Comparison of ENCODE assay signal across 26 cellular contexts in genomic region chr13:111967572-111968201, GRCh38.
DNase-seq lines count a peak whose midpoint lies in the region; ATAC-seq and TF ChIP-seq lines count a peak whose summit lies in the region.
"Had no signal": no experiment of that assay in that cellular context is flagged by ENCODE, and none has a peak within 500 bp of the region (broad histone marks: within the 10 kb centered on the region; RNA-seq: fewer than 3 reads in every experiment).

No MANE protein-coding gene starts in this region.

- no peak overlapping the region for H3K4ac ChIP-seq in neuronal stem cell (ENCODE audit: low read length)

- H3K27me3 Mint-ChIP-seq in CD14-positive monocyte (ENCODE audit: low read depth in 3 of 3) = peaks cover 2 to 9% (median 4%) of the 10 kb centered on the region in 3 donors

- no peak overlapping the region for H3K27ac Mint-ChIP-seq in CD14-positive monocyte
- H3K27ac Mint-ChIP-seq: activated CD4-positive, alpha-beta T cell treated with anti-CD3 and anti-CD28 coated beads for 36 hours; naive thymus-derived CD4-positive, alpha-beta T cell; T-helper 1 cell treated with Interleukin-12 subunit alpha and Interleukin-12 subunit beta and Interleukin-4 antibody, amounts not matched to agents 30 μg/mL and 1 μg/mL, for 36 hours had no signal

- no peak overlapping the region for H4K91ac ChIP-seq in neuronal stem cell (ENCODE audit: low read depth, low read length, poor library complexity)

- intact Hi-C loops in cardiac septum (cut with DNase I) (no loop called here), right cardiac atrium (cut with DNase I) (no loop called here), dorsolateral prefrontal cortex (cut with DNase I) (no loop called here), CD14-positive monocyte (cut with micrococcal nuclease) (no loop called here)

- H2BK12ac ChIP-seq in neuronal stem cell (ENCODE audit: low read length) = no peak overlapping the region

- H3K4me3 Mint-ChIP-seq in CD14-positive monocyte = no peak overlapping the region
- H3K4me3 Mint-ChIP-seq: activated CD4-positive, alpha-beta T cell treated with anti-CD3 and anti-CD28 coated beads for 36 hours; activated T-cell treated with anti-CD3 and anti-CD28 coated beads, Interleukin-2, amount 50 U/mL, for 4 hours; H9; naive thymus-derived CD4-positive, alpha-beta T cell; T-helper 1 cell treated with Interleukin-12 subunit alpha and Interleukin-12 subunit beta and Interleukin-4 antibody, amounts not matched to agents 30 μg/mL and 1 μg/mL, for 36 hours had no signal

- no peaks in the 10 kb centered on the region for H3K9me3 ChIP-seq in right cardiac atrium (ENCODE audit: control insufficient read depth, low read length)
- H3K9me3 ChIP-seq in neuronal stem cell (replicated peaks in 1 of 2; ENCODE audit: control insufficient read depth in 2 of 2, insufficient read depth in 1 of 2, low read depth in 1 of 2, low read length in 2 of 2) = peaks cover 0 to 2% of the 10 kb centered on the region in 2 donors
- no peaks in the 10 kb centered on the region for H3K9me3 ChIP-seq in Peyer's patch
- H3K9me3 ChIP-seq: BE2C, breast epithelium, stomach, upper lobe of left lung had no signal

- H2BK5ac ChIP-seq in neuronal stem cell (ENCODE audit: low read length) = peak overlapping the region; percentile 83

- H3K4me2 ChIP-seq in neuronal stem cell (ENCODE audit: insufficient read depth, low read length, poor library complexity, severe bottlenecking) = no peak overlapping the region
- H3K4me2 ChIP-seq: KMS-11 had no signal

- WGBS in right cardiac atrium = 64% methylated on average over 8 of the region's 8 CpGs
- no CpG with 5 or more reads among the region's 8 CpGs for WGBS in neuronal stem cell (ENCODE audit: extremely low coverage in 2 of 2, insufficient read length in 2 of 2, insufficient replicate concordance in 1 of 2), 2 donors

- TF ChIP-seq POLR2A in Peyer's patch (IDR thresholded peaks at IDR 0.05) = no peak

- no peak overlapping the region for H2BK120ac ChIP-seq in neuronal stem cell (ENCODE audit: low read depth, low read length)

- H2BK15ac ChIP-seq in neuronal stem cell (ENCODE audit: low read length) = no peak overlapping the region

- no peak overlapping the region for H2AK5ac ChIP-seq in neuronal stem cell (ENCODE audit: low read depth, low read length)

- H2AFZ ChIP-seq in neuronal stem cell (ENCODE audit: low read length) = no peak overlapping the region

- TF ChIP-seq CTCF in dorsolateral prefrontal cortex (IDR thresholded peaks at IDR 0.05 in 54 of 56, conservative IDR thresholded peaks at IDR 0.05 in 2 of 56; ENCODE audit: low read depth in 1 of 56, partially characterized antibody in 56 of 56) (peak in 7 of 56 donors; percentile 7 to 30 (median 14)), Peyer's patch (IDR thresholded peaks at IDR 0.05) (no peak), CD14-positive monocyte (IDR thresholded peaks at IDR 0.05) (no peak)

- H3K36me3 Mint-ChIP-seq in CD14-positive monocyte = no peaks in the 10 kb centered on the region
- H3K36me3 Mint-ChIP-seq: naive thymus-derived CD4-positive, alpha-beta T cell had no signal

- H3K18ac ChIP-seq in neuronal stem cell (ENCODE audit: low read length) = no peak overlapping the region

- H3K23ac ChIP-seq in neuronal stem cell (ENCODE audit: low read depth, low read length, poor library complexity) = no peak overlapping the region

- no peaks in the 10 kb centered on the region for H3K4me1 ChIP-seq in right cardiac atrium (ENCODE audit: control insufficient read depth, insufficient read depth, low read length)
- peaks cover 6 to 13% of the 10 kb centered on the region in 2 donors for H3K4me1 ChIP-seq in neuronal stem cell (ENCODE audit: control insufficient read depth in 2 of 2, insufficient read depth in 1 of 2, low read depth in 1 of 2, low read length in 2 of 2)
- no peaks in the 10 kb centered on the region for H3K4me1 ChIP-seq in Peyer's patch
- H3K4me1 ChIP-seq: BE2C, breast epithelium, stomach, upper lobe of left lung had no signal

- no peak overlapping the region for H3K4me3 ChIP-seq in right cardiac atrium (ENCODE audit: low read length)
- H3K4me3 ChIP-seq in dorsolateral prefrontal cortex = peak overlapping the region in 26 of 59 donors; percentile 1 to 43 (median 18)
- H3K4me3 ChIP-seq in neuronal stem cell (ENCODE audit: low read length in 2 of 2) = no peak overlapping the region
- H3K4me3 ChIP-seq in Peyer's patch = no peak overlapping the region
- H3K4me3 ChIP-seq: breast epithelium, SK-N-MC, stomach, upper lobe of left lung had no signal

- peaks cover 0 to 14% (median 4%) of the 10 kb centered on the region in 7 donors for H3K9me3 Mint-ChIP-seq in CD14-positive monocyte
- H3K9me3 Mint-ChIP-seq: activated T-cell treated with anti-CD3 and anti-CD28 coated beads, Interleukin-2, amount 50 U/mL, for 4 hours; H9; T-helper 1 cell treated with Interleukin-12 subunit alpha and Interleukin-12 subunit beta and Interleukin-4 antibody, amounts not matched to agents 30 μg/mL and 1 μg/mL, for 36 hours had no signal

- no peak overlapping the region for H4K8ac ChIP-seq in neuronal stem cell (ENCODE audit: low read depth, low read length)

- H3K27ac ChIP-seq in right cardiac atrium (ENCODE audit: low read length) (no peak overlapping the region), dorsolateral prefrontal cortex (peak overlapping the region in 55 of 59 donors; percentile 1 to 85 (median 68)), neuronal stem cell (replicated peaks; ENCODE audit: low read length) (no peak overlapping the region), Peyer's patch (no peak overlapping the region)
- H3K27ac ChIP-seq: breast epithelium, KMS-11, SK-N-MC, stomach, upper lobe of left lung had no signal

- DNase-seq in cardiac septum (ENCODE audit: low spot score) = peak; percentile 1
- DNase-seq in right cardiac atrium = no peak
- peak in 8 of 10 donors; percentile 13 to 83 (median 66) for DNase-seq in dorsolateral prefrontal cortex
- no peak for DNase-seq in neuronal stem cell (ENCODE audit: low spot score)
- DNase-seq in left lobe of liver (ENCODE audit: low spot score) = no peak
- no peak for DNase-seq in Peyer's patch
- no peak for DNase-seq in CD14-positive monocyte (ENCODE audit: low spot score)
- DNase-seq in DMS53 treated with DMSO at 0.1 percent for 48 hours (lab: John Stamatoyannopoulos, UW; ENCODE audit: unreplicated experiment) = no peak
- DNase-seq: activated CD4-positive, alpha-beta T cell treated with anti-CD3 and anti-CD28 coated beads for 36 hours; activated naive CD4-positive, alpha-beta T cell; activated T-cell treated with anti-CD3 and anti-CD28 coated beads, Interleukin-2, amount 50 U/mL, for 4 hours; BE2C; Calu3; dermis blood vessel endothelial cell; H9; mesendoderm; naive thymus-derived CD4-positive, alpha-beta T cell; NCI-H146; NCI-H2171; NCI-H510A treated with DMSO at 0.1 percent for 48 hours; stomach; upper lobe of left lung had no signal

- H3K4me1 Mint-ChIP-seq in CD14-positive monocyte = no peaks in the 10 kb centered on the region
- H3K4me1 Mint-ChIP-seq: activated CD4-positive, alpha-beta T cell treated with anti-CD3 and anti-CD28 coated beads for 36 hours; naive thymus-derived CD4-positive, alpha-beta T cell had no signal

- H3K36me3 ChIP-seq in neuronal stem cell (replicated peaks in 1 of 2; ENCODE audit: control insufficient read depth in 2 of 2, insufficient read depth in 2 of 2, low read length in 2 of 2) = no peaks in the 10 kb centered on the region
- H3K36me3 ChIP-seq in Peyer's patch = no peaks in the 10 kb centered on the region
- H3K36me3 ChIP-seq: BE2C, breast epithelium, stomach, upper lobe of left lung had no signal

- H3K27me3 ChIP-seq in right cardiac atrium (ENCODE audit: control insufficient read depth, insufficient read depth) = no peaks in the 10 kb centered on the region
- H3K27me3 ChIP-seq in dorsolateral prefrontal cortex = peaks cover 0 to 37% (median 8%) of the 10 kb centered on the region in 45 donors
- peaks cover 0 to 12% (median 0%) of the 10 kb centered on the region in 3 experiments for H3K27me3 ChIP-seq in neuronal stem cell (ENCODE audit: control insufficient read depth in 3 of 3, insufficient read depth in 3 of 3, low read depth in 1 of 3, low read length in 3 of 3)
- no peaks in the 10 kb centered on the region for H3K27me3 ChIP-seq in Peyer's patch
- H3K27me3 ChIP-seq: upper lobe of left lung had no signal

- H3K9ac ChIP-seq in neuronal stem cell (ENCODE audit: low read depth, low read length, poor library complexity) = no peak overlapping the region
- H3K9ac ChIP-seq: KMS-11 had no signal

- H3K14ac ChIP-seq in neuronal stem cell (ENCODE audit: low read length) = no peak overlapping the region

- no peaks in the 10 kb centered on the region for H3K79me1 ChIP-seq in neuronal stem cell (ENCODE audit: low read depth, low read length)

- ATAC-seq in right cardiac atrium (no peak), left lobe of liver (no peak)
- ATAC-seq: activated CD4-positive, alpha-beta T cell treated with anti-CD3 and anti-CD28 coated beads for 36 hours; activated T-cell treated with anti-CD3 and anti-CD28 coated beads, Interleukin-2, amount 50 U/mL, for 4 hours; naive thymus-derived CD4-positive, alpha-beta T cell had no signal

Comparison
In these comparisons a context has a peak if more than half of its experiments do, and no peak if none do; other contexts are left out.
1. DNase-seq: peak in cardiac septum (single experiment) and dorsolateral prefrontal cortex (8 of 10); none in right cardiac atrium (0 of 3), neuronal stem cell (single experiment), left lobe of liver (single experiment), Peyer's patch (0 of 3), CD14-positive monocyte (single experiment) and DMS53 treated with DMSO at 0.1 percent for 48 hours (single experiment).
2. H3K27ac ChIP-seq: peak in dorsolateral prefrontal cortex (55 of 59); none in right cardiac atrium (single experiment), neuronal stem cell (single experiment) and Peyer's patch (0 of 4).